ENCODE assay signal across 9 cellular contexts in genomic region chr6:56850618-56851017, GRCh38.
DNase-seq lines count a peak whose midpoint lies in the region; ATAC-seq and TF ChIP-seq lines count a peak whose summit lies in the region.
"Had no signal": no experiment of that assay in that cellular context is flagged by ENCODE, and none has a peak within 500 bp of the region (broad histone marks: within the 10 kb centered on the region; RNA-seq: fewer than 3 reads in every experiment).

No MANE protein-coding gene starts in this region.

- WGBS in prostate gland = 53% methylated on average over 4 of the region's 4 CpGs

- no peaks in the 10 kb centered on the region for H3K9me2 ChIP-seq in Loucy (replicated peaks; ENCODE audit: low read depth, low read length)
- H3K9me2 ChIP-seq in neural cell (ENCODE audit: insufficient read depth, low read length) = no peaks in the 10 kb centered on the region

- peak overlapping the region; percentile 82 for H3K27ac ChIP-seq in ACC112 (ENCODE audit: low read depth, low read length)
- no peak overlapping the region for H3K27ac ChIP-seq in neural cell (ENCODE audit: low read length)
- H3K27ac ChIP-seq in prostate gland = no peak overlapping the region
- H3K27ac ChIP-seq: RWPE1 had no signal

- peak overlapping the region; percentile 65 for H3K4me2 ChIP-seq in Loucy (ENCODE audit: low read depth, low read length, poor library complexity, severe bottlenecking)
- H3K4me2 ChIP-seq in neural cell (ENCODE audit: low read length) = peak overlapping the region; percentile 85

- no peak for TF ChIP-seq EP300 in neural cell (conservative IDR thresholded peaks at IDR 0.05; ENCODE audit: poor library complexity, severe bottlenecking)

- H3K79me2 ChIP-seq in ACC112 (ENCODE audit: control insufficient read depth, insufficient read depth, low read length, unreplicated experiment) (peaks cover 62% of the 10 kb centered on the region), Loucy (ENCODE audit: insufficient read depth, low read length) (no peaks in the 10 kb centered on the region), neural cell (replicated peaks; ENCODE audit: insufficient read depth, low read length) (peaks cover 13% of the 10 kb centered on the region)

- H3K9me3 Mint-ChIP-seq in stimulated activated effector memory CD8-positive, alpha-beta T cell treated with anti-CD3 and anti-CD28 coated beads, Interleukin-12 subunit alpha, Interleukin-12 subunit beta, amount 100 ng/mL, for 72 hours = no peaks in the 10 kb centered on the region

- no peak for ATAC-seq in stimulated activated effector memory CD8-positive, alpha-beta T cell treated with anti-CD3 and anti-CD28 coated beads, Interleukin-12 subunit alpha, Interleukin-12 subunit beta, amount 100 ng/mL, for 72 hours

- no peak for TF ChIP-seq CTCF in Loucy (conservative IDR thresholded peaks at IDR 0.05; ENCODE audit: low read length)
- no peak for TF ChIP-seq CTCF in neural cell (IDR thresholded peaks at IDR 0.05; ENCODE audit: poor library complexity, severe bottlenecking)
- TF ChIP-seq CTCF in prostate gland (IDR thresholded peaks at IDR 0.05) = no peak

- H3K36me3 Mint-ChIP-seq in stimulated activated effector memory CD8-positive, alpha-beta T cell treated with anti-CD3 and anti-CD28 coated beads, Interleukin-12 subunit alpha, Interleukin-12 subunit beta, amount 100 ng/mL, for 72 hours = no peaks in the 10 kb centered on the region

- no peak overlapping the region for H3K4me3 Mint-ChIP-seq in stimulated activated effector memory CD8-positive, alpha-beta T cell treated with anti-CD3 and anti-CD28 coated beads, Interleukin-12 subunit alpha, Interleukin-12 subunit beta, amount 100 ng/mL, for 72 hours

- H3K4me1 ChIP-seq in ACC112 (ENCODE audit: control insufficient read depth, insufficient read depth, low read length, unreplicated experiment) = peaks cover 45% of the 10 kb centered on the region
- H3K4me1 ChIP-seq in Loucy (ENCODE audit: insufficient read depth, low read length, poor library complexity, severe bottlenecking) = peaks cover 21% of the 10 kb centered on the region
- H3K4me1 ChIP-seq in prostate gland (replicated peaks) = no peaks in the 10 kb centered on the region

- H3K9ac ChIP-seq in Loucy (ENCODE audit: low read depth, low read length, poor library complexity, severe bottlenecking) = no peak overlapping the region
- H3K9ac ChIP-seq in neural cell (ENCODE audit: low read length) = peak overlapping the region; percentile 67

- H3F3A ChIP-seq in Loucy (ENCODE audit: low read depth) (no peaks in the 10 kb centered on the region), neural cell (ENCODE audit: insufficient read depth, low read length, poor library complexity, severe bottlenecking) (no peaks in the 10 kb centered on the region)

- no peak for TF ChIP-seq POLR2A in prostate gland (IDR thresholded peaks at IDR 0.05)

- intact Hi-C loops in prostate gland (cut with DNase I) = loop anchor here (2.0 to 5.0 kb wide), 2 partner anchors 142 to 213 kb away; no protein-coding TSS in a partner anchor

- no peaks in the 10 kb centered on the region for H3K36me3 ChIP-seq in ACC112 (ENCODE audit: insufficient read depth, low read length)
- no peaks in the 10 kb centered on the region for H3K36me3 ChIP-seq in Loucy (ENCODE audit: insufficient read depth, low read length)
- no peaks in the 10 kb centered on the region for H3K36me3 ChIP-seq in neural cell (ENCODE audit: insufficient read depth, low read length)
- no peaks in the 10 kb centered on the region for H3K36me3 ChIP-seq in prostate gland

- DNase-seq in fibroblast of gingiva (ENCODE audit: low read depth) (peak; percentile 34), GF-D8 (lab: John Stamatoyannopoulos, UW) (no peak), prostate gland (ENCODE audit: low spot score) (no peak)
- DNase-seq in stimulated activated effector memory CD8-positive, alpha-beta T cell treated with anti-CD3 and anti-CD28 coated beads, Interleukin-12 subunit alpha, Interleukin-12 subunit beta, amount 100 ng/mL, for 72 hours (ENCODE audit: low spot score in 2 of 2) = no peak
- no peak for DNase-seq in stimulated activated CD8-positive, alpha-beta memory T cell treated with anti-CD3 and anti-CD28 coated beads, Interleukin-4, amount 100 ng/mL, for 48 hours

- no peaks in the 10 kb centered on the region for H4K20me1 ChIP-seq in Loucy (ENCODE audit: insufficient read depth, low read length, poor library complexity, severe bottlenecking)
- no peaks in the 10 kb centered on the region for H4K20me1 ChIP-seq in neural cell (ENCODE audit: insufficient read depth)

- TF ChIP-seq RAD21 in neural cell (conservative IDR thresholded peaks at IDR 0.05) = no peak

- H2AFZ ChIP-seq in ACC112 (ENCODE audit: low read length, unreplicated experiment) (no peak overlapping the region), Loucy (ENCODE audit: low read length) (peak overlapping the region; percentile 92; the same call in 1 of the 2 replicates), neural cell (ENCODE audit: low read depth, low read length) (no peak overlapping the region)

- H3K9me3 ChIP-seq in Loucy (ENCODE audit: insufficient read depth, low read depth, low read length) = no peaks in the 10 kb centered on the region
- H3K9me3 ChIP-seq in neural cell (ENCODE audit: low read length) = no peaks in the 10 kb centered on the region
- H3K9me3 ChIP-seq in prostate gland = no peaks in the 10 kb centered on the region

- H3K27me3 ChIP-seq in ACC112 (ENCODE audit: insufficient read depth, low read length) (no peaks in the 10 kb centered on the region), Loucy (ENCODE audit: insufficient read depth, low read length, poor library complexity, severe bottlenecking) (no peaks in the 10 kb centered on the region), neural cell (ENCODE audit: insufficient read depth, low read depth, low read length) (no peaks in the 10 kb centered on the region), prostate gland (replicated peaks; ENCODE audit: insufficient read depth) (no peaks in the 10 kb centered on the region)

- peaks cover 18% of the 10 kb centered on the region for H3K4me1 Mint-ChIP-seq in stimulated activated effector memory CD8-positive, alpha-beta T cell treated with anti-CD3 and anti-CD28 coated beads, Interleukin-12 subunit alpha, Interleukin-12 subunit beta, amount 100 ng/mL, for 72 hours

- no peak overlapping the region for H3K27ac Mint-ChIP-seq in stimulated activated effector memory CD8-positive, alpha-beta T cell treated with anti-CD3 and anti-CD28 coated beads, Interleukin-12 subunit alpha, Interleukin-12 subunit beta, amount 100 ng/mL, for 72 hours

- H3K4me3 ChIP-seq in ACC112 (ENCODE audit: low read depth, low read length) (peak overlapping the region; percentile 87), Loucy (ENCODE audit: low read length, poor library complexity, severe bottlenecking) (peak overlapping the region; percentile 79), neural cell (ENCODE audit: low read length) (peak overlapping the region; percentile 73), prostate gland (peak overlapping the region in 1 of 2 donors; percentile 13)

TF ChIP-seq in neural cell, 6 proteins besides CTCF, POLR2A, EP300 and RAD21:
- TF ChIP-seq MXI1 (conservative IDR thresholded peaks at IDR 0.05; ENCODE audit: poor library complexity, severe bottlenecking) = no peak
- TF ChIP-seq SMC3 (conservative IDR thresholded peaks at IDR 0.05; ENCODE audit: poor library complexity) = no peak
- TF ChIP-seq, protein P1, sequence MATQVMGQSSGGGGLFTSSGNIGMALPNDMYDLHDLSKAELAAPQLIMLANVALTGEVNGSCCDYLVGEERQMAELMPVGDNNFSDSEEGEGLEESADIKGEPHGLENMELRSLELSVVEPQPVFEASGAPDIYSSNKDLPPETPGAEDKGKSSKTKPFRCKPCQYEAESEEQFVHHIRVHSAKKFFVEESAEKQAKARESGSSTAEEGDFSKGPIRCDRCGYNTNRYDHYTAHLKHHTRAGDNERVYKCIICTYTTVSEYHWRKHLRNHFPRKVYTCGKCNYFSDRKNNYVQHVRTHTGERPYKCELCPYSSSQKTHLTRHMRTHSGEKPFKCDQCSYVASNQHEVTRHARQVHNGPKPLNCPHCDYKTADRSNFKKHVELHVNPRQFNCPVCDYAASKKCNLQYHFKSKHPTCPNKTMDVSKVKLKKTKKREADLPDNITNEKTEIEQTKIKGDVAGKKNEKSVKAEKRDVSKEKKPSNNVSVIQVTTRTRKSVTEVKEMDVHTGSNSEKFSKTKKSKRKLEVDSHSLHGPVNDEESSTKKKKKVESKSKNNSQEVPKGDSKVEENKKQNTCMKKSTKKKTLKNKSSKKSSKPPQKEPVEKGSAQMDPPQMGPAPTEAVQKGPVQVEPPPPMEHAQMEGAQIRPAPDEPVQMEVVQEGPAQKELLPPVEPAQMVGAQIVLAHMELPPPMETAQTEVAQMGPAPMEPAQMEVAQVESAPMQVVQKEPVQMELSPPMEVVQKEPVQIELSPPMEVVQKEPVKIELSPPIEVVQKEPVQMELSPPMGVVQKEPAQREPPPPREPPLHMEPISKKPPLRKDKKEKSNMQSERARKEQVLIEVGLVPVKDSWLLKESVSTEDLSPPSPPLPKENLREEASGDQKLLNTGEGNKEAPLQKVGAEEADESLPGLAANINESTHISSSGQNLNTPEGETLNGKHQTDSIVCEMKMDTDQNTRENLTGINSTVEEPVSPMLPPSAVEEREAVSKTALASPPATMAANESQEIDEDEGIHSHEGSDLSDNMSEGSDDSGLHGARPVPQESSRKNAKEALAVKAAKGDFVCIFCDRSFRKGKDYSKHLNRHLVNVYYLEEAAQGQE (IDR thresholded peaks at IDR 0.05; ENCODE audit: borderline replicate concordance) = no peak
- no peak for TF ChIP-seq POLR2AphosphoS5 (IDR thresholded peaks at IDR 0.05)
- no peak for TF ChIP-seq EZH2 (IDR thresholded peaks at IDR 0.05; ENCODE audit: borderline replicate concordance, insufficient read depth, low read length, poor library complexity, severe bottlenecking)
- no peak for TF ChIP-seq TAF1 (IDR thresholded peaks at IDR 0.05; ENCODE audit: low read depth)
